Comparison of ENCODE assay signal across 13 cellular contexts in genomic region chr20:49293122-49293521, GRCh38. TPM values are rescaled to one million over a fixed set of nuclear protein-coding genes. Genes with fewer than 3 reads are reported as not detected.
DNase-seq lines count a peak whose midpoint lies in the region; ATAC-seq and TF ChIP-seq lines count a peak whose summit lies in the region.
"Had no signal": no experiment of that assay in that cellular context is flagged by ENCODE, and none has a peak within 500 bp of the region (broad histone marks: within the 10 kb centered on the region; RNA-seq: fewer than 3 reads in every experiment).

No MANE protein-coding gene starts in this region.

- H3K9me3 Mint-ChIP-seq in H9 (no peaks in the 10 kb centered on the region), neural crest cell (no peaks in the 10 kb centered on the region)
- no peaks in the 10 kb centered on the region for H3K9me3 Mint-ChIP-seq in activated T-helper 2 cell treated with anti-CD3 and anti-CD28 coated beads, Interferon-gamma antibody, Interleukin-2, Interleukin-4, amounts not matched to agents 10 μg/mL and 5 μg/mL and 100 μg/mL, durations not matched to agents 14 hours and 24 hours and 36 hours

- no peak overlapping the region for H3K4me3 ChIP-seq in HUES6 (ENCODE audit: low read depth, low read length)
- H3K4me3 ChIP-seq: GM12878 had no signal

- no peak overlapping the region for H3K27ac ChIP-seq in H9 (ENCODE audit: insufficient read length, low read depth, low read length)
- H3K27ac ChIP-seq in HUES6 (ENCODE audit: low read depth, low read length): peak overlapping the region; percentile 3; the same call in 1 of the 2 replicates
- H3K27ac ChIP-seq: C4-2B had no signal

- H3K27ac Mint-ChIP-seq in H9 (peak overlapping the region; percentile 63 to 80 (median 78); a peak in 6 of 7 replicates), neural crest cell (ENCODE audit: unreplicated experiment) (no peak overlapping the region)
- peak overlapping the region; percentile 17 for H3K27ac Mint-ChIP-seq in activated T-helper 2 cell treated with anti-CD3 and anti-CD28 coated beads, Interferon-gamma antibody, Interleukin-2, Interleukin-4, amounts not matched to agents 10 μg/mL and 5 μg/mL and 100 μg/mL, durations not matched to agents 14 hours and 24 hours and 36 hours
- H3K27ac Mint-ChIP-seq: CD4-positive, alpha-beta memory T cell had no signal

- H3K4me2 ChIP-seq in H9 (ENCODE audit: insufficient read depth, insufficient read length, low read length): no peak overlapping the region

- H3K27me3 Mint-ChIP-seq in H9 (ENCODE audit: low read depth): peaks cover 2% of the 10 kb centered on the region; the same call in 1 of the 2 replicates
- no peaks in the 10 kb centered on the region for H3K27me3 Mint-ChIP-seq in activated T-helper 2 cell treated with anti-CD3 and anti-CD28 coated beads, Interferon-gamma antibody, Interleukin-2, Interleukin-4, amounts not matched to agents 10 μg/mL and 5 μg/mL and 100 μg/mL, durations not matched to agents 14 hours and 24 hours and 36 hours (ENCODE audit: low read depth)
- H3K27me3 Mint-ChIP-seq in neural crest cell (ENCODE audit: low read depth): peaks cover 3% of the 10 kb centered on the region
- H3K27me3 Mint-ChIP-seq: CD4-positive, alpha-beta memory T cell; IgD-negative memory B cell had no signal

- H4K20me1 ChIP-seq in H9 (ENCODE audit: control insufficient read depth, insufficient read depth, insufficient read length): no peaks in the 10 kb centered on the region

- H4K5ac ChIP-seq in H9 (ENCODE audit: insufficient read length, low read depth, low read length): no peak overlapping the region

- ATAC-seq in HG03159 (IDR thresholded peaks at IDR 0.05; ENCODE audit: unreplicated experiment): no peak
- ATAC-seq: GM12878 had no signal

- H3K4me3 Mint-ChIP-seq in H9 (no peak overlapping the region), neural crest cell (peak overlapping the region; percentile 1)
- H3K4me3 Mint-ChIP-seq in activated T-helper 2 cell treated with anti-CD3 and anti-CD28 coated beads, Interferon-gamma antibody, Interleukin-2, Interleukin-4, amounts not matched to agents 10 μg/mL and 5 μg/mL and 100 μg/mL, durations not matched to agents 14 hours and 24 hours and 36 hours (ENCODE audit: low read depth): no peak overlapping the region
- H3K4me3 Mint-ChIP-seq: CD4-positive, alpha-beta memory T cell; IgD-negative memory B cell had no signal

- no peak overlapping the region for H2BK20ac ChIP-seq in H9 (ENCODE audit: low read depth, low read length, poor library complexity, severe bottlenecking)

- no peaks in the 10 kb centered on the region for H3K79me2 ChIP-seq in H9 (ENCODE audit: insufficient read depth, low read length)

- H3K36me3 Mint-ChIP-seq in H9 (ENCODE audit: insufficient read depth in 1 of 3, low read depth in 3 of 3) (peaks cover 14 to 53% (median 34%) of the 10 kb centered on the region in 3 experiments; a peak in 6 of 7 replicates), neural crest cell (ENCODE audit: low read depth) (peaks cover 30% of the 10 kb centered on the region)
- peaks cover 73% of the 10 kb centered on the region for H3K36me3 Mint-ChIP-seq in activated T-helper 2 cell treated with anti-CD3 and anti-CD28 coated beads, Interferon-gamma antibody, Interleukin-2, Interleukin-4, amounts not matched to agents 10 μg/mL and 5 μg/mL and 100 μg/mL, durations not matched to agents 14 hours and 24 hours and 36 hours (ENCODE audit: low read depth)

- H3K14ac ChIP-seq in H9 (ENCODE audit: insufficient read depth, low read length): no peak overlapping the region

- peak overlapping the region; percentile 70 for H2BK15ac ChIP-seq in H9 (ENCODE audit: low read depth, low read length)

- H3K9me3 ChIP-seq in H9 (ENCODE audit: control insufficient read depth, low read depth, low read length): no peaks in the 10 kb centered on the region
- H3K9me3 ChIP-seq in HUES6 (ENCODE audit: control insufficient read depth, insufficient read depth, low read depth, low read length): no peaks in the 10 kb centered on the region
- H3K9me3 ChIP-seq: BE2C had no signal

- no peak overlapping the region for H4K8ac ChIP-seq in H9 (replicated peaks; ENCODE audit: insufficient read length, low read depth, low read length)

- no peaks in the 10 kb centered on the region for H3K27me3 ChIP-seq in H9 (ENCODE audit: insufficient read depth, low read length)
- no peaks in the 10 kb centered on the region for H3K27me3 ChIP-seq in HUES6 (ENCODE audit: control insufficient read depth, insufficient read depth, low read length)
- H3K27me3 ChIP-seq: BE2C had no signal

- intact Hi-C loops in activated T-helper 2 cell treated with anti-CD3 and anti-CD28 coated beads, Interferon-gamma antibody, Interleukin-2, Interleukin-4, amounts not matched to agents 10 μg/mL and 5 μg/mL and 100 μg/mL, durations not matched to agents 14 hours and 24 hours and 36 hours (cut with micrococcal nuclease): no loop called here

- H2BK5ac ChIP-seq in H9 (ENCODE audit: insufficient read length, low read length): no peak overlapping the region

- no peaks in the 10 kb centered on the region for H3K23me2 ChIP-seq in H9 (ENCODE audit: insufficient read length, low read depth, low read length, poor library complexity, severe bottlenecking)

- no peak overlapping the region for H4K91ac ChIP-seq in H9 (ENCODE audit: insufficient read length, low read depth, low read length)

- no peak overlapping the region for H3K4ac ChIP-seq in H9 (ENCODE audit: low read depth, low read length)

- no peak for DNase-seq in H9
- no peak for DNase-seq in activated T-helper 2 cell treated with anti-CD3 and anti-CD28 coated beads, Interferon-gamma antibody, Interleukin-2, Interleukin-4, amounts not matched to agents 10 μg/mL and 5 μg/mL and 100 μg/mL, durations not matched to agents 14 hours and 24 hours and 36 hours (ENCODE audit: low spot score)
- no peak for DNase-seq in neural crest cell (ENCODE audit: low read depth, low spot score)
- DNase-seq in HT-29 (ENCODE audit: low spot score): no peak
- no peak for DNase-seq in amygdala (lab: John Stamatoyannopoulos, UW)
- DNase-seq: BE2C; CD4-positive, alpha-beta memory T cell; DMS79 had no signal

- H2AFZ ChIP-seq in H9 (ENCODE audit: low read length): no peak overlapping the region

- no peak overlapping the region for H2BK12ac ChIP-seq in H9 (ENCODE audit: insufficient read length, low read depth, low read length)

- no peak overlapping the region for H2AK5ac ChIP-seq in H9 (ENCODE audit: insufficient read length, low read length)

- H3K4me1 ChIP-seq in H9 (ENCODE audit: insufficient read depth, low read length) (peaks cover 2% of the 10 kb centered on the region; the same call in 1 of the 2 replicates), HUES6 (ENCODE audit: control insufficient read depth, insufficient read depth, low read length) (peaks cover 23% of the 10 kb centered on the region)
- H3K4me1 ChIP-seq: BE2C had no signal

- H3T11ph ChIP-seq in H9 (ENCODE audit: low read length): no peak overlapping the region

- no peak overlapping the region for H3K23ac ChIP-seq in H9 (ENCODE audit: insufficient read length, low read depth, low read length)

- whole genome bisulfite sequencing in H9 (ENCODE audit: extremely low coverage, insufficient read length, low lambda C conversion rate): no CpG with 5 or more reads among the region's 6 CpGs

- H3K18ac ChIP-seq in H9 (ENCODE audit: insufficient read length, low read depth, low read length): no peak overlapping the region

- no peak overlapping the region for H2BK120ac ChIP-seq in H9 (ENCODE audit: low read depth, low read length, poor library complexity, severe bottlenecking)

- H3K9ac ChIP-seq in H9 (ENCODE audit: extremely low read depth, insufficient read length, low read length): no peak overlapping the region
- H3K9ac ChIP-seq in HUES6 (ENCODE audit: low read length): peak overlapping the region; percentile 18

- no peaks in the 10 kb centered on the region for H3K79me1 ChIP-seq in H9 (ENCODE audit: insufficient read depth, low read depth, low read length, poor library complexity, severe bottlenecking)

- H3K4me1 Mint-ChIP-seq in H9 (peaks cover 33 to 44% of the 10 kb centered on the region in 2 experiments), neural crest cell (peaks cover 18% of the 10 kb centered on the region)
- peaks cover 10% of the 10 kb centered on the region for H3K4me1 Mint-ChIP-seq in activated T-helper 2 cell treated with anti-CD3 and anti-CD28 coated beads, Interferon-gamma antibody, Interleukin-2, Interleukin-4, amounts not matched to agents 10 μg/mL and 5 μg/mL and 100 μg/mL, durations not matched to agents 14 hours and 24 hours and 36 hours (ENCODE audit: low read depth)

- TF ChIP-seq CTCF in H9 (conservative IDR thresholded peaks at IDR 0.05) (no peak), neural crest cell (conservative IDR thresholded peaks at IDR 0.05) (no peak)

- peaks cover 37% of the 10 kb centered on the region for H3K36me3 ChIP-seq in HUES6 (ENCODE audit: control insufficient read depth, insufficient read depth, low read length)

- H3K56ac ChIP-seq in H9 (ENCODE audit: insufficient read length, low read depth, low read length): no peak overlapping the region

RNA-seq across cellular contexts. Expression of gene ZNFX1, which starts 15.3 kb away (rescaled TPM):
- 12.8 and 13.3 TPM in 2 replicates for total RNA-seq in H9 (2021)
- total RNA-seq in activated T-helper 2 cell treated with anti-CD3 and anti-CD28 coated beads, Interferon-gamma antibody, Interleukin-2, Interleukin-4, amounts not matched to agents 10 μg/mL and 5 μg/mL and 100 μg/mL, durations not matched to agents 14 hours and 24 hours and 36 hours: 49.3 and 51.0 TPM in 2 replicates
- 10.0 and 10.4 TPM in 2 replicates for total RNA-seq in neural crest cell
- total RNA-seq in HT-29 (2014; rRNA removed; shearing (Covaris generic)): 26.3 and 30.5 TPM in 2 replicates
